23 cellular contexts compared by ENCODE assay signal in the genomic region with DNA sequence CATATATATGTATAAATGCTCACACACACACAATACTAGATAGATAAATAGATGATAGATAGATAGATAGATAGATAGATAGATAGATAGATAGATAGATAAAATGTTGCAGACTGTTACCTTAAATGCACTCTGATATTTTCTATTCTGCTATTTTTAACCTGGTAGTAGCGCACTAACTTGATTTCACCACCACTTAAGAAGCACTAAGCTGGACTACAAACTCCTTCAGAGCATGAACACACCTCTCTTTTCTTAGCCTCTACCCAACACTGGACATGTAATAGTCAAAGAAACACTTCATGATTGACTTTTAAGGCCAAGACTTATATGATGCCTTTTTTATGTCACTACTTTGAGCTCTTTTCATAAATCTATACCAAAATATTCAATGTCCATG.
"Had no signal": no experiment of that assay in that cellular context is flagged by ENCODE, and none has a peak within 500 bp of the region (broad histone marks: within the 10 kb centered on the region; RNA-seq: fewer than 3 reads in every experiment).

No MANE protein-coding gene starts in this region.

- H3K9me3 ChIP-seq: colonic mucosa, esophagus squamous epithelium had no signal

- H3K36me3 ChIP-seq: colonic mucosa, esophagus muscularis mucosa, esophagus squamous epithelium, gastroesophageal sphincter, heart left ventricle, heart right ventricle had no signal

- H3K27me3 ChIP-seq: colonic mucosa, esophagus muscularis mucosa, esophagus squamous epithelium, gastroesophageal sphincter, heart left ventricle had no signal

- H3K4me1 ChIP-seq: colonic mucosa, esophagus squamous epithelium, foreskin keratinocyte had no signal

- ATAC-seq: effector memory CD8-positive, alpha-beta T cell; esophagus mucosa; foreskin keratinocyte; gastroesophageal sphincter; heart left ventricle; heart right ventricle had no signal

- DNase-seq: colonic mucosa; cortex of kidney; dermis blood vessel endothelial cell; dorsolateral prefrontal cortex; effector CD4-positive, alpha-beta T cell; effector CD8-positive, alpha-beta T cell; effector memory CD4-positive, alpha-beta T cell; effector memory CD8-positive, alpha-beta T cell; endodermal cell; erythroblast; esophagus squamous epithelium; foreskin fibroblast; foreskin keratinocyte; foreskin melanocyte; glutamatergic neuron; head of caudate nucleus; heart left ventricle; heart right ventricle had no signal

- H3K4me3 ChIP-seq: colonic mucosa, coronary artery, dorsolateral prefrontal cortex, esophagus muscularis mucosa, esophagus squamous epithelium, gastroesophageal sphincter, heart left ventricle, heart right ventricle had no signal

- H3K27ac ChIP-seq: colonic mucosa, coronary artery, dorsolateral prefrontal cortex, epithelial cell of prostate, esophagus muscularis mucosa, esophagus squamous epithelium, foreskin keratinocyte, gastroesophageal sphincter, heart left ventricle, heart right ventricle had no signal
